Comparison of ENCODE assay signal across 9 cellular contexts in the genomic region with DNA sequence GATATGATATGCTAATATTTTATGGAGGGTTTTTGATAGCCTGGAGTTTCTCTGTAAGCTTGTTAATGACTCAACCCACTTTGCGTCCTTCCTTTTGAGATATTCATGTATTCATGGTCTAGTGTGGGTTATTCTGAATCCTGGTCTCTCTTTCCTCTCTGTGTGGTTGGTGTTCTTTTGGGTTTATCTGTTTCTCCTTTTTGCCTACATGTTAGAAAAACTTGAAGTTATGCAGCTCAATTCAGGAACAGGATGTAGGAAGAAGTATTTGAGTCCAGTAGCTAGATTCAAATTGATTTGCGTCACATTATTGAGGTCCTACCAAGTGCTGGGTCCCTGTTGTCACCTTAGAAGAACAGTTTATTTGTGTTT. TPM values are rescaled to one million over a fixed set of nuclear protein-coding genes. Genes with fewer than 3 reads are reported as not detected.
DNase-seq lines count a peak whose midpoint lies in the region; ATAC-seq and TF ChIP-seq lines count a peak whose summit lies in the region.
"Had no signal": no experiment of that assay in that cellular context is flagged by ENCODE, and none has a peak within 500 bp of the region (broad histone marks: within the 10 kb centered on the region; RNA-seq: fewer than 3 reads in every experiment).

No MANE protein-coding gene starts in this region.

- peaks cover 4% of the 10 kb centered on the region for H3K79me2 ChIP-seq in parathyroid adenoma

- H3K9me3 ChIP-seq in NT2/D1 (ENCODE audit: insufficient read depth, low read length) = peaks cover 9% of the 10 kb centered on the region; the same call in 1 of the 2 replicates
- no peaks in the 10 kb centered on the region for H3K9me3 ChIP-seq in parathyroid adenoma (ENCODE audit: control insufficient read depth, low read length)

- H3K27ac ChIP-seq in parathyroid adenoma = peak overlapping the region; percentile 15

- H3K4me3 Mint-ChIP-seq in central memory CD8-positive, alpha-beta T cell = peak overlapping the region; percentile 54

- H3K27me3 ChIP-seq in NT2/D1 (ENCODE audit: insufficient read depth, insufficient read length) = no peaks in the 10 kb centered on the region
- no peaks in the 10 kb centered on the region for H3K27me3 ChIP-seq in parathyroid adenoma (ENCODE audit: control insufficient read depth, insufficient read depth, low read length)

- H3K4me2 ChIP-seq in parathyroid adenoma (ENCODE audit: low read length) = no peak overlapping the region

- H2AFZ ChIP-seq in parathyroid adenoma = no peak overlapping the region

- peaks cover 11% of the 10 kb centered on the region for H3K4me1 ChIP-seq in NT2/D1 (ENCODE audit: insufficient read depth, insufficient read length)
- H3K4me1 ChIP-seq in parathyroid adenoma = peaks cover 21% of the 10 kb centered on the region

- H3K9me3 Mint-ChIP-seq in central memory CD8-positive, alpha-beta T cell = no peaks in the 10 kb centered on the region

- H3K27ac Mint-ChIP-seq in central memory CD8-positive, alpha-beta T cell (ENCODE audit: low read depth) = peak overlapping the region; percentile 96

- TF ChIP-seq CTCF in parathyroid adenoma (IDR thresholded peaks at IDR 0.05) = no peak
- no peak for TF ChIP-seq CTCF in GM20000 (IDR thresholded peaks at IDR 0.05; ENCODE audit: extremely low read depth, missing control alignments)

- no peaks in the 10 kb centered on the region for H3K27me3 Mint-ChIP-seq in central memory CD8-positive, alpha-beta T cell

- H3K4me3 ChIP-seq in NT2/D1 (ENCODE audit: insufficient read length, low read depth) (no peak overlapping the region), parathyroid adenoma (ENCODE audit: low read depth, low read length) (no peak overlapping the region)

- H3K9ac ChIP-seq in NT2/D1 (ENCODE audit: insufficient read length, low read depth) (peak overlapping the region; percentile 29), parathyroid adenoma (no peak overlapping the region)

- peaks cover 86% of the 10 kb centered on the region for H3K4me1 Mint-ChIP-seq in central memory CD8-positive, alpha-beta T cell

- peak; percentile 47 for DNase-seq in GDM1 (lab: John Stamatoyannopoulos, UW)
- no peak for DNase-seq in NT2/D1 (ENCODE audit: low read depth, low spot score)
- no peak for DNase-seq in central memory CD8-positive, alpha-beta T cell (ENCODE audit: low spot score in 2 of 2)
- no peak for DNase-seq in GM20000 (ENCODE audit: low spot score)
- no peak for DNase-seq in GM19238 (ENCODE audit: insufficient read length, low spot score)
- no peak for DNase-seq in SK-N-DZ (ENCODE audit: low spot score)
- no peak for DNase-seq in NCI-H2107 treated with DMSO at 0.1 percent for 48 hours (lab: John Stamatoyannopoulos, UW; ENCODE audit: unreplicated experiment)
- DNase-seq: NCI-H1930 had no signal

- no peak for ATAC-seq in central memory CD8-positive, alpha-beta T cell (replicated peaks; ENCODE audit: extremely low read depth, poor library complexity, severe bottlenecking)

- H3K36me3 ChIP-seq in NT2/D1 (ENCODE audit: insufficient read depth, insufficient read length, low read length) (no peaks in the 10 kb centered on the region), parathyroid adenoma (ENCODE audit: control insufficient read depth, insufficient read depth, low read length) (no peaks in the 10 kb centered on the region)

- H3K36me3 Mint-ChIP-seq in central memory CD8-positive, alpha-beta T cell (ENCODE audit: insufficient read depth) = peaks cover 7% of the 10 kb centered on the region

RNA-seq across cellular contexts. Expression of a gene that starts 28.1 kb away (rescaled TPM):
- polyA plus RNA-seq in SK-N-DZ (2014; cell fraction: cytosol; rRNA removed) = 24.8 and 27.4 TPM in 2 replicates
- polyA plus RNA-seq in SK-N-DZ (2014; cell fraction: nucleus; rRNA removed) = 18.6 and 22.5 TPM in 2 replicates
